1 cellular context compared by ENCODE assay signal in the genomic region with DNA sequence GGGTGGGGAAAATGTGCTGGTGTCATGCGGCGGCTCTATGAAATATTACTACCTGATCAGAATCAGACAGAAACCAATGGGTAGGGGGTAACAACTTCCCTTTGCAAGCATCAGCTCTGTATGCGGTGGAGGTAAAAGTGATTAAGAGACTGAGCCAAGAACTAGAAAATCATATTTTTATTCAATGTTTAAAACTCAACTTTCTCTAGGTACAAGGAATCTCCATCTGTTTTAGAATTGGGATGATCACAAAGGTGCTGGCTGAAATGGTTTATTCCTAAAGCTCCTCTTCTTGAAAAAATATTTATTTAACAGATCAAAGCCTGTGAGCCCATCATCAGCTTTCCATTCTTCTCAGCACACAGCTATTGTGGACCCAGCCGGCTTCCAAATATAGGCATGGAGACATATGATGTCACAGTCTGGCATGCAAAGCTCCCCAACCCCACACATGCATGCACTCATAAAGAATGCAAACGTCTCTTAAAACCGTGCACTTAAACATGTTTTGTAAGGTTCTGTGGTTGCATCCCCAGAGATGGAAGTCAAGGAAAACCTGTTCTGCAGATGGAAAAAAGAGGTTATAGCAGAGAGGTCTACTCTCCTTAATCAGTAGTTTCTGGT.
TF ChIP-seq lines count a peak whose summit lies in the region.

No MANE protein-coding gene starts in this region.

TF ChIP-seq in H1, 55 proteins besides CTCF, POLR2A, EP300 and RAD21 (continued from another document):
- TF ChIP-seq, protein P1, sequence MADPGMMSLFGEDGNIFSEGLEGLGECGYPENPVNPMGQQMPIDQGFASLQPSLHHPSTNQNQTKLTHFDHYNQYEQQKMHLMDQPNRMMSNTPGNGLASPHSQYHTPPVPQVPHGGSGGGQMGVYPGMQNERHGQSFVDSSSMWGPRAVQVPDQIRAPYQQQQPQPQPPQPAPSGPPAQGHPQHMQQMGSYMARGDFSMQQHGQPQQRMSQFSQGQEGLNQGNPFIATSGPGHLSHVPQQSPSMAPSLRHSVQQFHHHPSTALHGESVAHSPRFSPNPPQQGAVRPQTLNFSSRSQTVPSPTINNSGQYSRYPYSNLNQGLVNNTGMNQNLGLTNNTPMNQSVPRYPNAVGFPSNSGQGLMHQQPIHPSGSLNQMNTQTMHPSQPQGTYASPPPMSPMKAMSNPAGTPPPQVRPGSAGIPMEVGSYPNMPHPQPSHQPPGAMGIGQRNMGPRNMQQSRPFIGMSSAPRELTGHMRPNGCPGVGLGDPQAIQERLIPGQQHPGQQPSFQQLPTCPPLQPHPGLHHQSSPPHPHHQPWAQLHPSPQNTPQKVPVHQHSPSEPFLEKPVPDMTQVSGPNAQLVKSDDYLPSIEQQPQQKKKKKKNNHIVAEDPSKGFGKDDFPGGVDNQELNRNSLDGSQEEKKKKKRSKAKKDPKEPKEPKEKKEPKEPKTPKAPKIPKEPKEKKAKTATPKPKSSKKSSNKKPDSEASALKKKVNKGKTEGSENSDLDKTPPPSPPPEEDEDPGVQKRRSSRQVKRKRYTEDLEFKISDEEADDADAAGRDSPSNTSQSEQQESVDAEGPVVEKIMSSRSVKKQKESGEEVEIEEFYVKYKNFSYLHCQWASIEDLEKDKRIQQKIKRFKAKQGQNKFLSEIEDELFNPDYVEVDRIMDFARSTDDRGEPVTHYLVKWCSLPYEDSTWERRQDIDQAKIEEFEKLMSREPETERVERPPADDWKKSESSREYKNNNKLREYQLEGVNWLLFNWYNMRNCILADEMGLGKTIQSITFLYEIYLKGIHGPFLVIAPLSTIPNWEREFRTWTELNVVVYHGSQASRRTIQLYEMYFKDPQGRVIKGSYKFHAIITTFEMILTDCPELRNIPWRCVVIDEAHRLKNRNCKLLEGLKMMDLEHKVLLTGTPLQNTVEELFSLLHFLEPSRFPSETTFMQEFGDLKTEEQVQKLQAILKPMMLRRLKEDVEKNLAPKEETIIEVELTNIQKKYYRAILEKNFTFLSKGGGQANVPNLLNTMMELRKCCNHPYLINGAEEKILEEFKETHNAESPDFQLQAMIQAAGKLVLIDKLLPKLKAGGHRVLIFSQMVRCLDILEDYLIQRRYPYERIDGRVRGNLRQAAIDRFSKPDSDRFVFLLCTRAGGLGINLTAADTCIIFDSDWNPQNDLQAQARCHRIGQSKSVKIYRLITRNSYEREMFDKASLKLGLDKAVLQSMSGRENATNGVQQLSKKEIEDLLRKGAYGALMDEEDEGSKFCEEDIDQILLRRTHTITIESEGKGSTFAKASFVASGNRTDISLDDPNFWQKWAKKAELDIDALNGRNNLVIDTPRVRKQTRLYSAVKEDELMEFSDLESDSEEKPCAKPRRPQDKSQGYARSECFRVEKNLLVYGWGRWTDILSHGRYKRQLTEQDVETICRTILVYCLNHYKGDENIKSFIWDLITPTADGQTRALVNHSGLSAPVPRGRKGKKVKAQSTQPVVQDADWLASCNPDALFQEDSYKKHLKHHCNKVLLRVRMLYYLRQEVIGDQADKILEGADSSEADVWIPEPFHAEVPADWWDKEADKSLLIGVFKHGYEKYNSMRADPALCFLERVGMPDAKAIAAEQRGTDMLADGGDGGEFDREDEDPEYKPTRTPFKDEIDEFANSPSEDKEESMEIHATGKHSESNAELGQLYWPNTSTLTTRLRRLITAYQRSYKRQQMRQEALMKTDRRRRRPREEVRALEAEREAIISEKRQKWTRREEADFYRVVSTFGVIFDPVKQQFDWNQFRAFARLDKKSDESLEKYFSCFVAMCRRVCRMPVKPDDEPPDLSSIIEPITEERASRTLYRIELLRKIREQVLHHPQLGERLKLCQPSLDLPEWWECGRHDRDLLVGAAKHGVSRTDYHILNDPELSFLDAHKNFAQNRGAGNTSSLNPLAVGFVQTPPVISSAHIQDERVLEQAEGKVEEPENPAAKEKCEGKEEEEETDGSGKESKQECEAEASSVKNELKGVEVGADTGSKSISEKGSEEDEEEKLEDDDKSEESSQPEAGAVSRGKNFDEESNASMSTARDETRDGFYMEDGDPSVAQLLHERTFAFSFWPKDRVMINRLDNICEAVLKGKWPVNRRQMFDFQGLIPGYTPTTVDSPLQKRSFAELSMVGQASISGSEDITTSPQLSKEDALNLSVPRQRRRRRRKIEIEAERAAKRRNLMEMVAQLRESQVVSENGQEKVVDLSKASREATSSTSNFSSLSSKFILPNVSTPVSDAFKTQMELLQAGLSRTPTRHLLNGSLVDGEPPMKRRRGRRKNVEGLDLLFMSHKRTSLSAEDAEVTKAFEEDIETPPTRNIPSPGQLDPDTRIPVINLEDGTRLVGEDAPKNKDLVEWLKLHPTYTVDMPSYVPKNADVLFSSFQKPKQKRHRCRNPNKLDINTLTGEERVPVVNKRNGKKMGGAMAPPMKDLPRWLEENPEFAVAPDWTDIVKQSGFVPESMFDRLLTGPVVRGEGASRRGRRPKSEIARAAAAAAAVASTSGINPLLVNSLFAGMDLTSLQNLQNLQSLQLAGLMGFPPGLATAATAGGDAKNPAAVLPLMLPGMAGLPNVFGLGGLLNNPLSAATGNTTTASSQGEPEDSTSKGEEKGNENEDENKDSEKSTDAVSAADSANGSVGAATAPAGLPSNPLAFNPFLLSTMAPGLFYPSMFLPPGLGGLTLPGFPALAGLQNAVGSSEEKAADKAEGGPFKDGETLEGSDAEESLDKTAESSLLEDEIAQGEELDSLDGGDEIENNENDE (IDR thresholded peaks at IDR 0.05; ENCODE audit: insufficient replicate concordance, low read length), result no peak
